In the genomic region with DNA sequence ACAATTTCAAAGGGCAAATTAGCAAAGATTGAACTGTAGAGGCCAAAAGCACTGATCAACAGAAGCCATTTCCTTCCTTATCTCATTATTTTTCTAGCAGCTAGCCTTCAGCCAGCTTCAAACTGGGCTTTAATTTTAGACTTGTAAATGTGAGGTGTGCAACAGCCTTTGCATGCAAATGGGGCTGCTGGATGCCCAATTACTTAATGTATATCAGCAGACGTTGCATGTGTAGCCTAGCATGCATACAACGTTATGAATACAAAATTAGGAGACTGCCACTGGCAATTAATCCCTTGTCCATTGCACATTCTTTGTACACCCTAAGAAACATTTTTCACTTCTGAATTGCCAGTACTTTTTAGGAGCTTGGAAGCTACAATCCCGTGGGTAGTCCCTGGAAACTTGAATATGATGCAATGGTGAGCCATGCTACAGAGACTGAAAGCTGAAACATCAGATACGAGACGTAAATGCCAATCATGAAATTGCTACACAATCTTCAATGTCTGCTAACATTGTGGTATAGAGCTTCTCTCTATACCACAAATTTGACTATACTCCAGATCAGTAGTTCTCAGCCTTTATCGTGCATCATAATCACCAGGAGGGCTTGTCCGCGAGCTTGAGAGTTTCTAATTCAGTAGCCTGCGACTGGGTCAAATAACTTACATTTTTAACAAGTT, we compare ENCODE assay signal across 12 cellular contexts. TPM values are rescaled to one million over a fixed set of nuclear protein-coding genes. Genes with fewer than 3 reads are reported as not detected.
DNase-seq lines count a peak whose midpoint lies in the region; ATAC-seq and TF ChIP-seq lines count a peak whose summit lies in the region.
"Had no signal": no experiment of that assay in that cellular context is flagged by ENCODE, and none has a peak within 500 bp of the region (broad histone marks: within the 10 kb centered on the region; RNA-seq: fewer than 3 reads in every experiment).

No MANE protein-coding gene starts in this region.

- CTCF ChIA-PET in HEK293 (lab: Yijun Ruan, JAX) = interaction anchor here (0.6 to 1.9 kb wide), 15 partner anchors 10 to 1717 kb away, joined by 3 to 10 read pairs (median 4); no protein-coding TSS in a partner anchor
- CTCF ChIA-PET in activated B cell treated with CpG ODN at 0.5 μM for 24 hours (lab: Charles Lee) = interaction anchor here (0.7 to 3.0 kb wide), 22 partner anchors 9 to 906 kb away, joined by 3 to 49 read pairs (median 4); partner anchors contain the start of genes DNAJC15 and EPSTI1

- H3K36me3 ChIP-seq in HEK293 (ENCODE audit: control insufficient read depth in 2 of 2, insufficient read depth in 1 of 2, low read length in 2 of 2) = no peaks in the 10 kb centered on the region
- no peaks in the 10 kb centered on the region for H3K36me3 ChIP-seq in mesendoderm (ENCODE audit: control insufficient read depth, insufficient read depth, low read length)
- no peaks in the 10 kb centered on the region for H3K36me3 ChIP-seq in hepatocyte (replicated peaks; ENCODE audit: insufficient read depth, low read depth)
- H3K36me3 ChIP-seq: thoracic aorta had no signal

- no peaks in the 10 kb centered on the region for H3K9me3 Mint-ChIP-seq in activated B cell treated with CpG ODN at 0.5 μM for 24 hours
- no peaks in the 10 kb centered on the region for H3K9me3 Mint-ChIP-seq in activated T-helper 1 cell treated with anti-CD3 and anti-CD28 coated beads, Interleukin-12 subunit alpha, Interleukin-12 subunit beta, Interleukin-2, Interleukin-4 antibody, amounts not matched to agents 30 ng/mL and 10 ng/mL and 1 ng/mL, durations not matched to agents 14 hours and 24 hours and 36 hours
- H3K9me3 Mint-ChIP-seq: activated T-cell treated with anti-CD3 and anti-CD28 coated beads, Interleukin-2, amount 50 U/mL, for 72 hours had no signal

- H3K4me1 ChIP-seq in HEK293 (ENCODE audit: control insufficient read depth, insufficient read depth, low read length) = no peaks in the 10 kb centered on the region
- peaks cover 11% of the 10 kb centered on the region for H3K4me1 ChIP-seq in mesendoderm (ENCODE audit: control insufficient read depth, low read depth, low read length)
- peaks cover 7% of the 10 kb centered on the region for H3K4me1 ChIP-seq in hepatocyte (ENCODE audit: insufficient read depth)

- H2BK120ac ChIP-seq in mesendoderm (ENCODE audit: low read depth, low read length) = no peak overlapping the region

- peak overlapping the region; percentile 8 for H3K56ac ChIP-seq in mesendoderm (ENCODE audit: low read length)

- no peak overlapping the region for H3K9ac ChIP-seq in mesendoderm (ENCODE audit: low read length)

- H3K4me3 ChIP-seq in HEK293 (ENCODE audit: low read depth, low read length) (no peak overlapping the region), mesendoderm (ENCODE audit: low read length) (no peak overlapping the region), hepatocyte (no peak overlapping the region)
- H3K4me3 ChIP-seq: smooth muscle cell, thoracic aorta had no signal

- DNase-seq in activated B cell treated with CpG ODN at 0.5 μM for 24 hours (no peak), mesendoderm (peak; percentile 56), hepatocyte (ENCODE audit: low spot score) (no peak)
- no peak for DNase-seq in activated T-helper 1 cell treated with anti-CD3 and anti-CD28 coated beads, Interleukin-12 subunit alpha, Interleukin-12 subunit beta, Interleukin-2, Interleukin-4 antibody, amounts not matched to agents 30 ng/mL and 10 ng/mL and 1 ng/mL, durations not matched to agents 14 hours and 24 hours and 36 hours (ENCODE audit: low spot score)
- DNase-seq: activated T-cell treated with anti-CD3 and anti-CD28 coated beads, Interleukin-2, amount 50 U/mL, for 72 hours; NCI-H2081 treated with DMSO at 0.1 percent for 48 hours; SW 1271 had no signal

- no peak overlapping the region for H2AK5ac ChIP-seq in mesendoderm (ENCODE audit: low read length)

- no peak overlapping the region for H4K5ac ChIP-seq in mesendoderm (ENCODE audit: low read length)

- peak overlapping the region; percentile 38 for H3K27ac Mint-ChIP-seq in activated B cell treated with CpG ODN at 0.5 μM for 24 hours
- no peak overlapping the region for H3K27ac Mint-ChIP-seq in activated T-helper 1 cell treated with anti-CD3 and anti-CD28 coated beads, Interleukin-12 subunit alpha, Interleukin-12 subunit beta, Interleukin-2, Interleukin-4 antibody, amounts not matched to agents 30 ng/mL and 10 ng/mL and 1 ng/mL, durations not matched to agents 14 hours and 24 hours and 36 hours
- H3K27ac Mint-ChIP-seq: activated T-cell treated with anti-CD3 and anti-CD28 coated beads, Interleukin-2, amount 50 U/mL, for 72 hours had no signal

- H3K23ac ChIP-seq in mesendoderm (ENCODE audit: low read length) = no peak overlapping the region

- H3K36me3 Mint-ChIP-seq in activated B cell treated with CpG ODN at 0.5 μM for 24 hours (ENCODE audit: low read depth) = peaks cover 36% of the 10 kb centered on the region
- peaks cover 41% of the 10 kb centered on the region for H3K36me3 Mint-ChIP-seq in activated T-helper 1 cell treated with anti-CD3 and anti-CD28 coated beads, Interleukin-12 subunit alpha, Interleukin-12 subunit beta, Interleukin-2, Interleukin-4 antibody, amounts not matched to agents 30 ng/mL and 10 ng/mL and 1 ng/mL, durations not matched to agents 14 hours and 24 hours and 36 hours (ENCODE audit: low read depth)

- H3K9me2 ChIP-seq in hepatocyte (replicated peaks; ENCODE audit: insufficient read depth) = no peaks in the 10 kb centered on the region

- peak overlapping the region; percentile 65 for H3K4ac ChIP-seq in mesendoderm (ENCODE audit: low read depth, low read length)

- H2AFZ ChIP-seq in hepatocyte = no peak overlapping the region

- no peak overlapping the region for H4K8ac ChIP-seq in mesendoderm (ENCODE audit: low read depth, low read length)

- H3K18ac ChIP-seq in mesendoderm (ENCODE audit: low read length) = no peak overlapping the region

- H2BK15ac ChIP-seq in mesendoderm (replicated peaks; ENCODE audit: low read depth) = peak overlapping the region; percentile 4

- H3K4me3 Mint-ChIP-seq in activated B cell treated with CpG ODN at 0.5 μM for 24 hours = peak overlapping the region; percentile 11
- H3K4me3 Mint-ChIP-seq in activated T-helper 1 cell treated with anti-CD3 and anti-CD28 coated beads, Interleukin-12 subunit alpha, Interleukin-12 subunit beta, Interleukin-2, Interleukin-4 antibody, amounts not matched to agents 30 ng/mL and 10 ng/mL and 1 ng/mL, durations not matched to agents 14 hours and 24 hours and 36 hours = no peak overlapping the region
- H3K4me3 Mint-ChIP-seq: activated T-cell treated with anti-CD3 and anti-CD28 coated beads, Interleukin-2, amount 50 U/mL, for 72 hours had no signal

- H3K79me1 ChIP-seq in mesendoderm (ENCODE audit: low read length) = no peaks in the 10 kb centered on the region

- H3K4me2 ChIP-seq in mesendoderm (ENCODE audit: low read length) (no peak overlapping the region), hepatocyte (no peak overlapping the region)
- H3K4me2 ChIP-seq: smooth muscle cell had no signal

- ATAC-seq in GM18861 (IDR thresholded peaks at IDR 0.05; ENCODE audit: unreplicated experiment) = peak; percentile 36
- ATAC-seq in activated B cell treated with CpG ODN at 0.5 μM for 24 hours (ENCODE audit: low read depth) = peak; percentile 55
- no peak for ATAC-seq in GM21447 (IDR thresholded peaks at IDR 0.05; ENCODE audit: unreplicated experiment)

- no peaks in the 10 kb centered on the region for H3K27me3 Mint-ChIP-seq in activated B cell treated with CpG ODN at 0.5 μM for 24 hours
- H3K27me3 Mint-ChIP-seq in activated T-helper 1 cell treated with anti-CD3 and anti-CD28 coated beads, Interleukin-12 subunit alpha, Interleukin-12 subunit beta, Interleukin-2, Interleukin-4 antibody, amounts not matched to agents 30 ng/mL and 10 ng/mL and 1 ng/mL, durations not matched to agents 14 hours and 24 hours and 36 hours (ENCODE audit: insufficient read depth) = no peaks in the 10 kb centered on the region

- peak overlapping the region; percentile 16 for H2BK5ac ChIP-seq in mesendoderm (ENCODE audit: low read length)

- whole genome bisulfite sequencing in mesendoderm (ENCODE audit: extremely low coverage, insufficient coverage, low lambda C conversion rate) = no CpG with 5 or more reads among the region's 9 CpGs
- 88% methylated on average over 9 of the region's 9 CpGs for WGBS in hepatocyte (ENCODE audit: low lambda C conversion rate, missing lambda C conversion rate)

- H3K27ac ChIP-seq in HEK293 (ENCODE audit: extremely low read depth, low read depth, low read length) (no peak overlapping the region), mesendoderm (ENCODE audit: low read depth, low read length) (no peak overlapping the region), hepatocyte (no peak overlapping the region)
- H3K27ac ChIP-seq: thoracic aorta had no signal

- H3K79me2 ChIP-seq in mesendoderm (ENCODE audit: control insufficient read depth, insufficient read depth, low read length) (no peaks in the 10 kb centered on the region), hepatocyte (peaks cover 7% of the 10 kb centered on the region)

- H3K4me1 Mint-ChIP-seq in activated B cell treated with CpG ODN at 0.5 μM for 24 hours = peaks cover 42% of the 10 kb centered on the region
- peaks cover 54% of the 10 kb centered on the region for H3K4me1 Mint-ChIP-seq in activated T-helper 1 cell treated with anti-CD3 and anti-CD28 coated beads, Interleukin-12 subunit alpha, Interleukin-12 subunit beta, Interleukin-2, Interleukin-4 antibody, amounts not matched to agents 30 ng/mL and 10 ng/mL and 1 ng/mL, durations not matched to agents 14 hours and 24 hours and 36 hours (ENCODE audit: low read depth)

- H3K9me3 ChIP-seq in HEK293 (ENCODE audit: control insufficient read depth, insufficient read depth, low read depth, low read length) (no peaks in the 10 kb centered on the region), hepatocyte (ENCODE audit: low read depth) (no peaks in the 10 kb centered on the region)
- H3K9me3 ChIP-seq: thoracic aorta had no signal

- H4K20me1 ChIP-seq in hepatocyte (ENCODE audit: insufficient read depth, poor library complexity, severe bottlenecking) = no peaks in the 10 kb centered on the region

- intact Hi-C loops in activated B cell treated with CpG ODN at 0.5 μM for 24 hours (cut with micrococcal nuclease) = loop anchor here (2.0 to 10.0 kb wide), 5 partner anchors 51 to 1463 kb away; partner anchors contain the start of gene DNAJC15
- intact Hi-C loops in activated T-helper 1 cell treated with anti-CD3 and anti-CD28 coated beads, Interleukin-12 subunit alpha, Interleukin-12 subunit beta, Interleukin-2, Interleukin-4 antibody, amounts not matched to agents 30 ng/mL and 10 ng/mL and 1 ng/mL, durations not matched to agents 14 hours and 24 hours and 36 hours (cut with micrococcal nuclease) = loop anchor here (5.0 to 10.0 kb wide), 2 partner anchors 70 to 377 kb away; no protein-coding TSS in a partner anchor

- H3K27me3 ChIP-seq in mesendoderm (ENCODE audit: insufficient read depth, low read length, poor library complexity) (no peaks in the 10 kb centered on the region), hepatocyte (no peaks in the 10 kb centered on the region)

- POLR2A ChIA-PET in HEK293 (lab: Yijun Ruan, JAX) (no interaction called here), activated B cell treated with CpG ODN at 0.5 μM for 24 hours (lab: Charles Lee) (interaction anchor here (0.6 to 2.9 kb wide), 8 partner anchors 10 to 114 kb away, joined by 3 to 34 read pairs (median 4); partner anchors contain the start of genes DNAJC15 and EPSTI1)

- TF ChIP-seq CTCF in HEK293 (tag by site-specific recombination; IDR thresholded peaks at IDR 0.05) = no peak
- no peak for TF ChIP-seq CTCF in activated B cell treated with CpG ODN at 0.5 μM for 24 hours (IDR thresholded peaks at IDR 0.05)
- TF ChIP-seq CTCF in hepatocyte (IDR thresholded peaks at IDR 0.05; ENCODE audit: poor library complexity) = no peak

RNA-seq across cellular contexts. Expression of gene EPSTI1, which starts 20.2 kb away (rescaled TPM):
- total RNA-seq in activated B cell treated with CpG ODN at 0.5 μM for 24 hours (30.6 and 32.8 TPM in 2 replicates), hepatocyte (22.2 and 24.5 TPM in 2 replicates)
- 1.8 TPM for polyA plus RNA-seq in mesendoderm (2013, experiment 1 of 2)
- 2.0 TPM for polyA plus RNA-seq in mesendoderm (2013, experiment 2 of 2)
- total RNA-seq in activated T-helper 1 cell treated with anti-CD3 and anti-CD28 coated beads, Interleukin-12 subunit alpha, Interleukin-12 subunit beta, Interleukin-2, Interleukin-4 antibody, amounts not matched to agents 30 ng/mL and 10 ng/mL and 1 ng/mL, durations not matched to agents 14 hours and 24 hours and 36 hours = 18.6 and 19.3 TPM in 2 replicates
- 27.7 and 31.0 TPM in 2 replicates for polyA plus RNA-seq in hepatocyte

RNA-seq across cellular contexts. Expression of gene DNAJC15, which starts 51.6 kb away (rescaled TPM):
- total RNA-seq in activated B cell treated with CpG ODN at 0.5 μM for 24 hours (19.1 and 19.3 TPM in 2 replicates), hepatocyte (3.5 and 4.3 TPM in 2 replicates)
- polyA plus RNA-seq in mesendoderm (2013, experiment 1 of 2) = 3.6 TPM
- polyA plus RNA-seq in mesendoderm (2013, experiment 2 of 2) = 3.7 TPM
- 18.5 and 20.5 TPM in 2 replicates for total RNA-seq in activated T-helper 1 cell treated with anti-CD3 and anti-CD28 coated beads, Interleukin-12 subunit alpha, Interleukin-12 subunit beta, Interleukin-2, Interleukin-4 antibody, amounts not matched to agents 30 ng/mL and 10 ng/mL and 1 ng/mL, durations not matched to agents 14 hours and 24 hours and 36 hours
- polyA plus RNA-seq in hepatocyte = 10.6 and 12.4 TPM in 2 replicates
